ENCODE assay signal across 8 cellular contexts in the genomic region with DNA sequence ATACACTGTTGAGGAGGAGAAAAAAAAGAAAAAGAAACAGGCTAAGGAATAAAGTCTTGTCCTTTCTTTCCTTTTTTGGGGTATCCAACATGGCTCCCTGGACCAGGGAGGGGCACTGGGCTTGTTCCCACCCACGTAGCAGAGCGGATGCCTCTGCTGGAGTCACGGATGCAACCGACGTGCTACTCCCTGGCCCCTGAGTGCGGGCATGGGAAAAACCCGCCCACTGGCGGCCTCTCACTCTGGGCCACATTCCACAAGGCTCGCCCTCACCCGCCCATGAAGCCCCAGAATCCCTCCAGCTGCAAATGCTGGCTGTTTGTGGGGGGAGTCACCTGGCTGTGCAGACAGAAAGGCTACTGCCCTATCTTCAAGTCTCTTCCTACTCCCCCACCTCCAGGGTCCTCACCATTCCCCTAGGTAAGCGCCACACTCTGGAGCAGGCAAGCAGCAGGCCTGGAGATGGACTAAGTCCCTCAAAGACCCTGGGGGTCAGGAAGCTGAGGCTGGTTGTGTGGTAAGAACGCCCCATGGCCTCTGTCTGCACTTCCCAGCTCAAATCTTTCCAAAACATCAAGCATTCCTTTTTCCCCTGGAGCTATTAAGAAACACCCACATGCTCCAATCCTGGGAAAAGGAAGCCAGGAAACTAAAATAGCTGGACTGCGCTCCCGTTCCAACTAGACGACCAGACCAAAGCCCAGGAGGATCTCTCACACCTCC. TPM values are rescaled to one million over a fixed set of nuclear protein-coding genes. Genes with fewer than 3 reads are reported as not detected.
DNase-seq lines count a peak whose midpoint lies in the region; ATAC-seq lines count a peak whose summit lies in the region.

No MANE protein-coding gene starts in this region.

- DNase-seq in GM04503 (ENCODE audit: low read depth) (peak; percentile 83), brain pericyte (ENCODE audit: low read depth, low spot score) (peak; percentile 87), NCI-H1417 (lab: John Stamatoyannopoulos, UW) (no peak), COLO668 (lab: John Stamatoyannopoulos, UW; ENCODE audit: unreplicated experiment) (no peak)

- H3K27ac ChIP-seq in iPS-20b (ENCODE audit: low read length) = no peak overlapping the region
- peak overlapping the region; percentile 80 for H3K27ac ChIP-seq in skeletal muscle tissue (ENCODE audit: low read depth, low read length)

- H3K9ac ChIP-seq in iPS-20b (ENCODE audit: low read depth, low read length) (0 out of 2 replicates have a peak overlapping the region, but pooled peaks have one; percentile 11), skeletal muscle tissue (ENCODE audit: low read depth in 1 of 3, low read length in 3 of 3) (peak overlapping the region; percentile 61 to 79 (median 79))

- H3K36me3 ChIP-seq in iPS-20b (ENCODE audit: insufficient read depth, low read depth, low read length) = peaks cover 94% of the 10 kb centered on the region
- H3K36me3 ChIP-seq in skeletal muscle tissue (ENCODE audit: control insufficient read depth in 3 of 3, insufficient read depth in 3 of 3, low read length in 3 of 3) = peaks cover 32 to 50% (median 42%) of the 10 kb centered on the region in 3 donors

- H3K4me1 ChIP-seq in iPS-20b (ENCODE audit: insufficient read depth, low read length) (peaks cover 5% of the 10 kb centered on the region; the same call in 1 of the 2 replicates), skeletal muscle tissue (ENCODE audit: control insufficient read depth in 3 of 3, insufficient read depth in 3 of 3, low read length in 3 of 3) (peaks cover 85 to 93% (median 92%) of the 10 kb centered on the region in 3 donors)

- ATAC-seq in HG02884 (IDR thresholded peaks at IDR 0.05; ENCODE audit: unreplicated experiment) (no peak), HG03108 (IDR thresholded peaks at IDR 0.05; ENCODE audit: unreplicated experiment) (no peak)

- H3K4me3 ChIP-seq in iPS-20b (ENCODE audit: low read length) (no peak overlapping the region), skeletal muscle tissue (ENCODE audit: low read length in 3 of 3) (peak overlapping the region in 2 of 3 donors; percentile 7 to 57)

- H3K9me3 ChIP-seq in iPS-20b (ENCODE audit: insufficient read depth, low read depth, low read length) = no peaks in the 10 kb centered on the region
- no peaks in the 10 kb centered on the region for H3K9me3 ChIP-seq in skeletal muscle tissue (ENCODE audit: control insufficient read depth in 3 of 3, low read length in 3 of 3)

- H3K27me3 ChIP-seq in iPS-20b (ENCODE audit: insufficient read depth, low read length) = no peaks in the 10 kb centered on the region
- no peaks in the 10 kb centered on the region for H3K27me3 ChIP-seq in skeletal muscle tissue (ENCODE audit: control insufficient read depth in 3 of 3, insufficient read depth in 3 of 3, low read length in 3 of 3)

RNA-seq across cellular contexts. Expression of gene EPHX3, which starts 17.8 kb away (rescaled TPM):
- total RNA-seq in skeletal muscle tissue = not detected

RNA-seq across cellular contexts. Expression of gene NOTCH3, which starts 49.3 kb away (rescaled TPM):
- 77.8 TPM for total RNA-seq in skeletal muscle tissue

Comparison
In these comparisons a context has a peak if more than half of its experiments do, and no peak if none do; other contexts are left out.
1. DNase-seq: peak in GM04503 (single experiment) and brain pericyte (single experiment); none in NCI-H1417 (0 of 3) and COLO668 (single experiment).